12 cellular contexts compared by ENCODE assay signal in genomic region chr17:8694766-8695165, GRCh38. TPM values are rescaled to one million over a fixed set of nuclear protein-coding genes. Genes with fewer than 3 reads are reported as not detected.
DNase-seq lines count a peak whose midpoint lies in the region; ATAC-seq and TF ChIP-seq lines count a peak whose summit lies in the region.
"Not testable (repeated sequence)": the region's sequence is repeated elsewhere in the genome, so short reads cannot be mapped to it uniquely, and the experiment has no call there.
"Had no signal": no experiment of that assay in that cellular context is flagged by ENCODE, and none has a peak within 500 bp of the region (broad histone marks: within the 10 kb centered on the region; RNA-seq: fewer than 3 reads in every experiment).

No MANE protein-coding gene starts in this region.

- H3K36me3 ChIP-seq in SJSA1; brain microvascular endothelial cell (replicated peaks); mesendoderm (ENCODE audit: control insufficient read depth, insufficient read depth, low read length); osteoblast (ENCODE audit: insufficient read depth, low read length); aorta (ENCODE audit: control insufficient read depth in 1 of 2, insufficient read depth in 2 of 2, low read length in 1 of 2): not testable (repeated sequence)

- peak; percentile 27 for DNase-seq in HT1080 (ENCODE audit: low read depth)
- DNase-seq in SJSA1 (ENCODE audit: low read depth in 1 of 2, low spot score in 2 of 2), result peak in 1 of 2 experiments; percentile 67
- DNase-seq in brain microvascular endothelial cell, result not testable (repeated sequence)
- peak; percentile 36 for DNase-seq in mesendoderm
- DNase-seq in osteoblast (ENCODE audit: insufficient read length, low spot score, missing footprints), result peak; percentile 26
- peak in 1 of 2 donors; percentile 19 for DNase-seq in aorta

- H3K4me2 ChIP-seq in mesendoderm (ENCODE audit: low read length); osteoblast (ENCODE audit: insufficient read depth, low read length): not testable (repeated sequence)

- H3K4me3 ChIP-seq in SJSA1; brain microvascular endothelial cell (ENCODE audit: low read depth, low read length); mesendoderm (ENCODE audit: low read length); osteoblast (ENCODE audit: insufficient read depth, low read length); aorta (ENCODE audit: low read length in 2 of 2): not testable (repeated sequence)

- ATAC-seq in esophagus mucosa, result peak; percentile 28
- not testable (repeated sequence) for ATAC-seq in aorta (ENCODE audit: low FRiP score)

- not testable (repeated sequence) for H4K20me1 ChIP-seq in osteoblast (ENCODE audit: insufficient read depth, low read length)

- H3K27me3 ChIP-seq in SJSA1 (replicated peaks); brain microvascular endothelial cell (replicated peaks); mesendoderm (ENCODE audit: insufficient read depth, low read length, poor library complexity); osteoblast (ENCODE audit: insufficient read depth, low read length); aorta (ENCODE audit: control insufficient read depth in 1 of 2, insufficient read depth in 2 of 2, low read length in 1 of 2): not testable (repeated sequence)

- intact Hi-C loops in aorta (cut with DNase I), result loop anchor here in 1 of 2 donors (5.0 kb wide), 1 partner anchor 47 kb away; no protein-coding TSS in a partner anchor

- not testable (repeated sequence) for H2BK15ac ChIP-seq in mesendoderm (replicated peaks; ENCODE audit: low read depth)

- not testable (repeated sequence) for H2BK5ac ChIP-seq in mesendoderm (ENCODE audit: low read length)

- H3K79me1 ChIP-seq in mesendoderm (ENCODE audit: low read length), result not testable (repeated sequence)

- in situ Hi-C loops in brain microvascular endothelial cell (cut with HindIII; ENCODE audit: low pct_ligation_motif_present, low sequenced_read_pairs), result not testable (repeated sequence)

- not testable (repeated sequence) for H4K8ac ChIP-seq in mesendoderm (ENCODE audit: low read depth, low read length)

- H3K18ac ChIP-seq in mesendoderm (ENCODE audit: low read length), result not testable (repeated sequence)

- not testable (repeated sequence) for H3K56ac ChIP-seq in mesendoderm (ENCODE audit: low read length)

- not testable (repeated sequence) for H3K4ac ChIP-seq in mesendoderm (ENCODE audit: low read depth, low read length)

- not testable (repeated sequence) for H3K9me3 ChIP-seq in SJSA1 (replicated peaks); osteoblast (ENCODE audit: low read depth, low read length); aorta (ENCODE audit: control insufficient read depth, low read length)

- not testable (repeated sequence) for TF ChIP-seq CTCF in brain microvascular endothelial cell (IDR thresholded peaks at IDR 0.05; ENCODE audit: low read depth, low read length, missing control alignments); osteoblast (IDR thresholded peaks at IDR 0.05; ENCODE audit: extremely low read depth, low read depth, low read length)

- not testable (repeated sequence) for H2AK5ac ChIP-seq in mesendoderm (ENCODE audit: low read length)

- WGBS in mesendoderm (ENCODE audit: extremely low coverage, insufficient coverage, low lambda C conversion rate), result no CpG with 5 or more reads among the region's 9 CpGs
- WGBS in aorta, 2 donors, result 63 to 74% methylated on average over 9 of the region's 9 CpGs

- H4K5ac ChIP-seq in mesendoderm (ENCODE audit: low read length), result not testable (repeated sequence)

- peaks cover 57% of the 10 kb centered on the region for H3K4me1 ChIP-seq in SJSA1 (replicated peaks)
- peaks cover 13% of the 10 kb centered on the region for H3K4me1 ChIP-seq in mesendoderm (ENCODE audit: control insufficient read depth, low read depth, low read length)
- not testable (repeated sequence) for H3K4me1 ChIP-seq in osteoblast (ENCODE audit: insufficient read depth, low read length); aorta (ENCODE audit: control insufficient read depth in 1 of 2, insufficient read depth in 2 of 2, low read length in 2 of 2)

- not testable (repeated sequence) for H3K79me2 ChIP-seq in mesendoderm (ENCODE audit: control insufficient read depth, insufficient read depth, low read length); osteoblast (ENCODE audit: insufficient read depth, low read length)

- H2BK120ac ChIP-seq in mesendoderm (ENCODE audit: low read depth, low read length), result not testable (repeated sequence)

- H3K9ac ChIP-seq in mesendoderm (ENCODE audit: low read length), result not testable (repeated sequence)

- H3K23ac ChIP-seq in mesendoderm (ENCODE audit: low read length), result not testable (repeated sequence)

- peak overlapping the region; percentile 97 for H3K27ac ChIP-seq in SJSA1
- H3K27ac ChIP-seq in brain microvascular endothelial cell, result peak overlapping the region; percentile 15
- H3K27ac ChIP-seq in mesendoderm (ENCODE audit: low read depth, low read length); osteoblast (ENCODE audit: low read depth, low read length): not testable (repeated sequence)
- H3K27ac ChIP-seq in aorta (ENCODE audit: low read depth in 1 of 2, low read length in 2 of 2), result peak overlapping the region; percentile 36 to 73

- H2AFZ ChIP-seq in osteoblast (ENCODE audit: low read length), result not testable (repeated sequence)

RNA-seq across cellular contexts. Expression of gene CCDC42, which starts 49.9 kb away (rescaled TPM):
- not detected in 2 replicates for total RNA-seq in HT1080 (2014; rRNA removed; shearing (Covaris generic))
- not detected in 2 replicates for polyA plus RNA-seq in HT1080 (2015; cell fraction: cytosol; rRNA removed)
- not detected in 2 replicates for polyA plus RNA-seq in HT1080 (2015; cell fraction: nucleus; rRNA removed)
- not detected in 2 replicates for total RNA-seq in SJSA1 (2014; rRNA removed; shearing (Covaris generic))
- total RNA-seq in esophagus mucosa (not detected), osteoblast (0.36 TPM in 1 of 2 replicates, not detected in the other), aorta (under 1 TPM in 1 of 2 donors, not detected in 1; 0.58 TPM)
- not detected for polyA plus RNA-seq in mesendoderm (2013, experiment 1 of 2)
- polyA plus RNA-seq in mesendoderm (2013, experiment 2 of 2), result 0.04 TPM
- polyA plus RNA-seq in aorta, result 1 to 10 TPM; 1.6 to 1.9 TPM
- total RNA-seq: HepG2, HFFc6 had no signal
- polyA plus RNA-seq: A549; AG04450; CD4-positive, alpha-beta memory T cell; HepG2 had no signal
